Comparison of ENCODE assay signal across 1 cellular context in the genomic region with DNA sequence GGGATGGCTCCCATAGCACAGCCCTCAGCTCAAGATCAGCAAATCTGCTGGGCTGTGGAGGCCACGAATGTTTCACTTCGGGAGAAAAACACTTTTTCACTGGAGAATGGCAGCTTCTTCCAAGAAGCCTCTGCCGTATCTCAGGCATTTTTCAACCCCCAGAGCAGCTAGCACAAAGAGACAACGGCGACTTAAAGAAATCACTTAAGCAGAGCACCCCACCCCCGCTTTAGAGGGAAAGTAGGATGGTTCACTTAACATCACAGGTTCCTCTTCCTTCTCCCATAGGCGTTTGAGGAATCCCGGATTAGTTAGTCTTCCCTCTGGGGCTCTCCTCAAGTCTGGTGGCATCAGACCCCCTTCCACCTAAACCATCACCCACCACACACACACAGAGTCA.
TF ChIP-seq lines count a peak whose summit lies in the region.

No MANE protein-coding gene starts in this region.

TF ChIP-seq in WTC11, 78 proteins besides CTCF, POLR2A, EP300 and RAD21:
- TF ChIP-seq JAZF1 (CRISPR knock-in tag; IDR thresholded peaks at IDR 0.05) (no peak), ZNF121 (CRISPR knock-in tag; IDR thresholded peaks at IDR 0.05) (no peak), CREM (CRISPR knock-in tag; IDR thresholded peaks at IDR 0.05) (no peak), NR3C1 (CRISPR knock-in tag; conservative IDR thresholded peaks at IDR 0.05; ENCODE audit: low read depth) (no peak), JUN (CRISPR knock-in tag; IDR thresholded peaks at IDR 0.05) (no peak), OVOL2 (CRISPR knock-in tag; IDR thresholded peaks at IDR 0.05; ENCODE audit: borderline replicate concordance) (no peak), ETV6 (CRISPR knock-in tag; IDR thresholded peaks at IDR 0.05) (no peak), EMX1 (CRISPR knock-in tag; IDR thresholded peaks at IDR 0.05) (no peak), ZNF232 (CRISPR knock-in tag; IDR thresholded peaks at IDR 0.05) (no peak), TEAD1 (CRISPR knock-in tag; IDR thresholded peaks at IDR 0.05) (no peak), ZNF423 (CRISPR knock-in tag; IDR thresholded peaks at IDR 0.05) (no peak), KAT7 (CRISPR knock-in tag; IDR thresholded peaks at IDR 0.05; ENCODE audit: borderline replicate concordance) (no peak), NFATC4 (CRISPR knock-in tag; IDR thresholded peaks at IDR 0.05) (no peak)
- TF ChIP-seq, protein P1, sequence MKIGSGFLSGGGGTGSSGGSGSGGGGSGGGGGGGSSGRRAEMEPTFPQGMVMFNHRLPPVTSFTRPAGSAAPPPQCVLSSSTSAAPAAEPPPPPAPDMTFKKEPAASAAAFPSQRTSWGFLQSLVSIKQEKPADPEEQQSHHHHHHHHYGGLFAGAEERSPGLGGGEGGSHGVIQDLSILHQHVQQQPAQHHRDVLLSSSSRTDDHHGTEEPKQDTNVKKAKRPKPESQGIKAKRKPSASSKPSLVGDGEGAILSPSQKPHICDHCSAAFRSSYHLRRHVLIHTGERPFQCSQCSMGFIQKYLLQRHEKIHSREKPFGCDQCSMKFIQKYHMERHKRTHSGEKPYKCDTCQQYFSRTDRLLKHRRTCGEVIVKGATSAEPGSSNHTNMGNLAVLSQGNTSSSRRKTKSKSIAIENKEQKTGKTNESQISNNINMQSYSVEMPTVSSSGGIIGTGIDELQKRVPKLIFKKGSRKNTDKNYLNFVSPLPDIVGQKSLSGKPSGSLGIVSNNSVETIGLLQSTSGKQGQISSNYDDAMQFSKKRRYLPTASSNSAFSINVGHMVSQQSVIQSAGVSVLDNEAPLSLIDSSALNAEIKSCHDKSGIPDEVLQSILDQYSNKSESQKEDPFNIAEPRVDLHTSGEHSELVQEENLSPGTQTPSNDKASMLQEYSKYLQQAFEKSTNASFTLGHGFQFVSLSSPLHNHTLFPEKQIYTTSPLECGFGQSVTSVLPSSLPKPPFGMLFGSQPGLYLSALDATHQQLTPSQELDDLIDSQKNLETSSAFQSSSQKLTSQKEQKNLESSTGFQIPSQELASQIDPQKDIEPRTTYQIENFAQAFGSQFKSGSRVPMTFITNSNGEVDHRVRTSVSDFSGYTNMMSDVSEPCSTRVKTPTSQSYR (CRISPR knock-in tag; IDR thresholded peaks at IDR 0.05), result no peak
- TF ChIP-seq, protein P2, sequence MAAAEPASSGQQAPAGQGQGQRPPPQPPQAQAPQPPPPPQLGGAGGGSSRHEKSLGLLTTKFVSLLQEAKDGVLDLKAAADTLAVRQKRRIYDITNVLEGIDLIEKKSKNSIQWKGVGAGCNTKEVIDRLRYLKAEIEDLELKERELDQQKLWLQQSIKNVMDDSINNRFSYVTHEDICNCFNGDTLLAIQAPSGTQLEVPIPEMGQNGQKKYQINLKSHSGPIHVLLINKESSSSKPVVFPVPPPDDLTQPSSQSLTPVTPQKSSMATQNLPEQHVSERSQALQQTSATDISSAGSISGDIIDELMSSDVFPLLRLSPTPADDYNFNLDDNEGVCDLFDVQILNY (CRISPR knock-in tag; IDR thresholded peaks at IDR 0.05), result no peak
- TF ChIP-seq, protein P3, sequence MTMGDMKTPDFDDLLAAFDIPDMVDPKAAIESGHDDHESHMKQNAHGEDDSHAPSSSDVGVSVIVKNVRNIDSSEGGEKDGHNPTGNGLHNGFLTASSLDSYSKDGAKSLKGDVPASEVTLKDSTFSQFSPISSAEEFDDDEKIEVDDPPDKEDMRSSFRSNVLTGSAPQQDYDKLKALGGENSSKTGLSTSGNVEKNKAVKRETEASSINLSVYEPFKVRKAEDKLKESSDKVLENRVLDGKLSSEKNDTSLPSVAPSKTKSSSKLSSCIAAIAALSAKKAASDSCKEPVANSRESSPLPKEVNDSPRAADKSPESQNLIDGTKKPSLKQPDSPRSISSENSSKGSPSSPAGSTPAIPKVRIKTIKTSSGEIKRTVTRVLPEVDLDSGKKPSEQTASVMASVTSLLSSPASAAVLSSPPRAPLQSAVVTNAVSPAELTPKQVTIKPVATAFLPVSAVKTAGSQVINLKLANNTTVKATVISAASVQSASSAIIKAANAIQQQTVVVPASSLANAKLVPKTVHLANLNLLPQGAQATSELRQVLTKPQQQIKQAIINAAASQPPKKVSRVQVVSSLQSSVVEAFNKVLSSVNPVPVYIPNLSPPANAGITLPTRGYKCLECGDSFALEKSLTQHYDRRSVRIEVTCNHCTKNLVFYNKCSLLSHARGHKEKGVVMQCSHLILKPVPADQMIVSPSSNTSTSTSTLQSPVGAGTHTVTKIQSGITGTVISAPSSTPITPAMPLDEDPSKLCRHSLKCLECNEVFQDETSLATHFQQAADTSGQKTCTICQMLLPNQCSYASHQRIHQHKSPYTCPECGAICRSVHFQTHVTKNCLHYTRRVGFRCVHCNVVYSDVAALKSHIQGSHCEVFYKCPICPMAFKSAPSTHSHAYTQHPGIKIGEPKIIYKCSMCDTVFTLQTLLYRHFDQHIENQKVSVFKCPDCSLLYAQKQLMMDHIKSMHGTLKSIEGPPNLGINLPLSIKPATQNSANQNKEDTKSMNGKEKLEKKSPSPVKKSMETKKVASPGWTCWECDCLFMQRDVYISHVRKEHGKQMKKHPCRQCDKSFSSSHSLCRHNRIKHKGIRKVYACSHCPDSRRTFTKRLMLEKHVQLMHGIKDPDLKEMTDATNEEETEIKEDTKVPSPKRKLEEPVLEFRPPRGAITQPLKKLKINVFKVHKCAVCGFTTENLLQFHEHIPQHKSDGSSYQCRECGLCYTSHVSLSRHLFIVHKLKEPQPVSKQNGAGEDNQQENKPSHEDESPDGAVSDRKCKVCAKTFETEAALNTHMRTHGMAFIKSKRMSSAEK (CRISPR knock-in tag; IDR thresholded peaks at IDR 0.05; ENCODE audit: borderline replicate concordance), result no peak
- TF ChIP-seq, protein P4, sequence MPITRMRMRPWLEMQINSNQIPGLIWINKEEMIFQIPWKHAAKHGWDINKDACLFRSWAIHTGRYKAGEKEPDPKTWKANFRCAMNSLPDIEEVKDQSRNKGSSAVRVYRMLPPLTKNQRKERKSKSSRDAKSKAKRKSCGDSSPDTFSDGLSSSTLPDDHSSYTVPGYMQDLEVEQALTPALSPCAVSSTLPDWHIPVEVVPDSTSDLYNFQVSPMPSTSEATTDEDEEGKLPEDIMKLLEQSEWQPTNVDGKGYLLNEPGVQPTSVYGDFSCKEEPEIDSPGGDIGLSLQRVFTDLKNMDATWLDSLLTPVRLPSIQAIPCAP (CRISPR knock-in tag; IDR thresholded peaks at IDR 0.05), result no peak
- TF ChIP-seq, protein P5, sequence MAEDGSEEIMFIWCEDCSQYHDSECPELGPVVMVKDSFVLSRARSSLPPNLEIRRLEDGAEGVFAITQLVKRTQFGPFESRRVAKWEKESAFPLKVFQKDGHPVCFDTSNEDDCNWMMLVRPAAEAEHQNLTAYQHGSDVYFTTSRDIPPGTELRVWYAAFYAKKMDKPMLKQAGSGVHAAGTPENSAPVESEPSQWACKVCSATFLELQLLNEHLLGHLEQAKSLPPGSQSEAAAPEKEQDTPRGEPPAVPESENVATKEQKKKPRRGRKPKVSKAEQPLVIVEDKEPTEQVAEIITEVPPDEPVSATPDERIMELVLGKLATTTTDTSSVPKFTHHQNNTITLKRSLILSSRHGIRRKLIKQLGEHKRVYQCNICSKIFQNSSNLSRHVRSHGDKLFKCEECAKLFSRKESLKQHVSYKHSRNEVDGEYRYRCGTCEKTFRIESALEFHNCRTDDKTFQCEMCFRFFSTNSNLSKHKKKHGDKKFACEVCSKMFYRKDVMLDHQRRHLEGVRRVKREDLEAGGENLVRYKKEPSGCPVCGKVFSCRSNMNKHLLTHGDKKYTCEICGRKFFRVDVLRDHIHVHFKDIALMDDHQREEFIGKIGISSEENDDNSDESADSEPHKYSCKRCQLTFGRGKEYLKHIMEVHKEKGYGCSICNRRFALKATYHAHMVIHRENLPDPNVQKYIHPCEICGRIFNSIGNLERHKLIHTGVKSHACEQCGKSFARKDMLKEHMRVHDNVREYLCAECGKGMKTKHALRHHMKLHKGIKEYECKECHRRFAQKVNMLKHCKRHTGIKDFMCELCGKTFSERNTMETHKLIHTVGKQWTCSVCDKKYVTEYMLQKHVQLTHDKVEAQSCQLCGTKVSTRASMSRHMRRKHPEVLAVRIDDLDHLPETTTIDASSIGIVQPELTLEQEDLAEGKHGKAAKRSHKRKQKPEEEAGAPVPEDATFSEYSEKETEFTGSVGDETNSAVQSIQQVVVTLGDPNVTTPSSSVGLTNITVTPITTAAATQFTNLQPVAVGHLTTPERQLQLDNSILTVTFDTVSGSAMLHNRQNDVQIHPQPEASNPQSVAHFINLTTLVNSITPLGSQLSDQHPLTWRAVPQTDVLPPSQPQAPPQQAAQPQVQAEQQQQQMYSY (CRISPR knock-in tag; IDR thresholded peaks at IDR 0.05), result no peak
